Comparison of ENCODE assay signal across 30 cellular contexts in genomic region chr2:70388813-70389212, GRCh38.
"Had no signal": no experiment of that assay in that cellular context is flagged by ENCODE, and none has a peak within 500 bp of the region (broad histone marks: within the 10 kb centered on the region; RNA-seq: fewer than 3 reads in every experiment).

No MANE protein-coding gene starts in this region.

- H3K4me1 Mint-ChIP-seq: activated CD4-positive, alpha-beta memory T cell treated with anti-CD3 and anti-CD28 coated beads, Interleukin-2, amount 10 ng/mL, durations not matched to agents 7 days and 5 days; activated CD8-positive, alpha-beta memory T cell treated with anti-CD3 and anti-CD28 coated beads, Interleukin-2, amount 10 ng/mL, durations not matched to agents 7 days and 5 days; activated naive CD8-positive, alpha-beta T cell treated with anti-CD3 and anti-CD28 coated beads for 36 hours; activated T-helper 17 cell treated with anti-CD3 and anti-CD28 coated beads, Interleukin-2, amount 50 U/mL, for 72 hours had no signal

- H3K4me3 Mint-ChIP-seq: activated CD4-positive, alpha-beta memory T cell treated with anti-CD3 and anti-CD28 coated beads, Interleukin-2, amount 10 ng/mL, durations not matched to agents 7 days and 5 days; activated CD8-positive, alpha-beta memory T cell treated with anti-CD3 and anti-CD28 coated beads, Interleukin-2, amount 10 ng/mL, durations not matched to agents 7 days and 5 days; activated naive CD8-positive, alpha-beta T cell treated with anti-CD3 and anti-CD28 coated beads for 36 hours; activated T-cell treated with anti-CD3 and anti-CD28 coated beads, Interleukin-2, amount 50 U/mL, for 72 hours; activated T-helper 17 cell treated with anti-CD3 and anti-CD28 coated beads, Interleukin-2, amount 50 U/mL, for 72 hours had no signal

- H3K27ac Mint-ChIP-seq: activated CD4-positive, alpha-beta memory T cell treated with anti-CD3 and anti-CD28 coated beads, Interleukin-2, amount 10 ng/mL, durations not matched to agents 7 days and 5 days; activated CD8-positive, alpha-beta memory T cell treated with anti-CD3 and anti-CD28 coated beads, Interleukin-2, amount 10 ng/mL, durations not matched to agents 7 days and 5 days; activated naive CD8-positive, alpha-beta T cell treated with anti-CD3 and anti-CD28 coated beads for 36 hours; activated T-cell treated with anti-CD3 and anti-CD28 coated beads, Interleukin-2, amount 50 U/mL, for 72 hours; activated T-helper 17 cell treated with anti-CD3 and anti-CD28 coated beads, Interleukin-2, amount 50 U/mL, for 72 hours had no signal

- H3K9me3 Mint-ChIP-seq: activated CD4-positive, alpha-beta memory T cell treated with anti-CD3 and anti-CD28 coated beads, Interleukin-2, amount 10 ng/mL, durations not matched to agents 7 days and 5 days; activated naive CD8-positive, alpha-beta T cell treated with anti-CD3 and anti-CD28 coated beads for 36 hours; activated T-helper 17 cell treated with anti-CD3 and anti-CD28 coated beads, Interleukin-2, amount 50 U/mL, for 72 hours had no signal

- H3K36me3 ChIP-seq: Peyer's patch, WERI-Rb-1 had no signal

- H3K4me1 ChIP-seq: Peyer's patch had no signal

- H3K27me3 ChIP-seq: Peyer's patch had no signal

- H3K4me3 ChIP-seq: Peyer's patch, SK-N-MC had no signal

- H3K9me3 ChIP-seq: Peyer's patch had no signal

- DNase-seq: activated CD4-positive, alpha-beta memory T cell treated with anti-CD3 and anti-CD28 coated beads, Interleukin-2, amount 10 ng/mL, durations not matched to agents 7 days and 5 days; activated CD4-positive, alpha-beta T cell treated with anti-CD3 and anti-CD28 coated beads for 1 hour; activated CD4-positive, alpha-beta T cell treated with anti-CD3 and anti-CD28 coated beads for 48 hours; activated CD4-positive, CD25-positive, alpha-beta regulatory T cell; activated CD8-positive, alpha-beta memory T cell treated with anti-CD3 and anti-CD28 coated beads for 24 hours; activated CD8-positive, alpha-beta memory T cell treated with anti-CD3 and anti-CD28 coated beads, Interleukin-2, amount 10 ng/mL, durations not matched to agents 7 days and 5 days; activated CD8-positive, alpha-beta memory T cell treated with anti-CD3 and anti-CD28 coated beads, Interleukin-2, amount 50 U/mL, for 48 hours; activated effector memory CD4-positive, alpha-beta T cell treated with anti-CD3 and anti-CD28 coated beads, Interleukin-2, amount 50 U/mL, for 16 hours; activated naive CD4-positive, alpha-beta T cell; activated naive CD4-positive, alpha-beta T cell treated with anti-CD3 and anti-CD28 coated beads, Interleukin-2, amount 50 U/mL, for 16 hours; activated naive CD8-positive, alpha-beta T cell treated with anti-CD3 and anti-CD28 coated beads for 36 hours; activated T-cell treated with anti-CD3 and anti-CD28 coated beads, Interleukin-2, amount 50 U/mL, for 72 hours; amniotic stem cell; aorta; Karpas-422; KBM-7; NCI-H1105 treated with DMSO at 0.1 percent for 48 hours; NCI-H1436 treated with DMSO at 0.1 percent for 48 hours; NCI-H1694 treated with DMSO at 0.1 percent for 48 hours; NCI-H2029; NCI-H345; NCI-H524 treated with DMSO at 0.1 percent for 48 hours; OCI-M1; Peyer's patch; RPMI8226; T1000; WERI-Rb-1 had no signal

- H3K36me3 Mint-ChIP-seq: activated CD8-positive, alpha-beta memory T cell treated with anti-CD3 and anti-CD28 coated beads, Interleukin-2, amount 10 ng/mL, durations not matched to agents 7 days and 5 days; activated naive CD8-positive, alpha-beta T cell treated with anti-CD3 and anti-CD28 coated beads for 36 hours had no signal

- H3K27me3 Mint-ChIP-seq: activated CD4-positive, alpha-beta memory T cell treated with anti-CD3 and anti-CD28 coated beads, Interleukin-2, amount 10 ng/mL, durations not matched to agents 7 days and 5 days; activated naive CD8-positive, alpha-beta T cell treated with anti-CD3 and anti-CD28 coated beads for 36 hours had no signal

- ATAC-seq: activated CD8-positive, alpha-beta memory T cell treated with anti-CD3 and anti-CD28 coated beads, Interleukin-2, amount 10 ng/mL, durations not matched to agents 7 days and 5 days; activated T-cell treated with anti-CD3 and anti-CD28 coated beads, Interleukin-2, amount 50 U/mL, for 72 hours; activated T-helper 17 cell treated with anti-CD3 and anti-CD28 coated beads, Interleukin-2, amount 50 U/mL, for 72 hours; Right ventricle myocardium inferior had no signal

- H3K27ac ChIP-seq: Peyer's patch, SK-N-MC, WERI-Rb-1 had no signal
